Comparison of ENCODE assay signal across 6 cellular contexts in the genomic region with DNA sequence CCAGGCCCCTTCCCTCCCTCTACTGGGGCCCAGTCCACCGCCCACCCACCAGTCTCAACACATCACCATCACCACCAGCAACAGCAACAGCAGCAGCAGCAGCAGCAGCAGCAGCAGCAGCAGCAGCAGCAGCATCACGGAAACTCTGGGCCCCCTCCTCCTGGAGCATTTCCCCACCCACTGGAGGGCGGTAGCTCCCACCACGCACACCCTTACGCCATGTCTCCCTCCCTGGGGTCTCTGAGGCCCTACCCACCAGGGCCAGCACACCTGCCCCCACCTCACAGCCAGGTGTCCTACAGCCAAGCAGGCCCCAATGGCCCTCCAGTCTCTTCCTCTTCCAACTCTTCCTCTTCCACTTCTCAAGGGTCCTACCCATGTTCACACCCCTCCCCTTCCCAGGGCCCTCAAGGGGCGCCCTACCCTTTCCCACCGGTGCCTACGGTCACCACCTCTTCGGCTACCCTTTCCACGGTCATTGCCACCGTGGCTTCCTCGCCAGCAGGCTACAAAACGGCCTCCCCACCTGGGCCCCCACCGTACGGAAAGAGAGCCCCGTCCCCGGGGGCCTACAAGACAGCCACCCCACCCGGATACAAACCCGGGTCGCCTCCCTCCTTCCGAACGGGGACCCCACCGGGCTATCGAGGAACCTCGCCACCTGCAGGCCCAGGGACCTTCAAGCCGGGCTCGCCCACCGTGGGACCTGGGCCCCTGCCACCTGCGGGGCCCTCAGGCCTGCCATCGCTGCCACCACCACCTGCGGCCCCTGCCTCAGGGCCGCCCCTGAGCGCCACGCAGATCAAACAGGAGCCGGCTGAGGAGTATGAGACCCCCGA. TPM values are rescaled to one million over a fixed set of nuclear protein-coding genes. Genes with fewer than 3 reads are reported as not detected.
DNase-seq lines count a peak whose midpoint lies in the region; ATAC-seq and TF ChIP-seq lines count a peak whose summit lies in the region.

No MANE protein-coding gene starts in this region.

- H3K27me3 ChIP-seq in HCT116 (ENCODE audit: insufficient read depth, low read length) (no peaks in the 10 kb centered on the region), heart right ventricle (no peaks in the 10 kb centered on the region)

- ATAC-seq in HCT116 (peak; percentile 10), heart right ventricle (peak in 7 of 8 donors; percentile 0 to 18 (median 1))

- peak overlapping the region; percentile 93 for H3K27ac ChIP-seq in HCT116 (ENCODE audit: low read depth, low read length)
- H3K27ac ChIP-seq in VCaP: peak overlapping the region; percentile 97
- H3K27ac ChIP-seq in heart right ventricle: peak overlapping the region; percentile 91 to 98 (median 94)

- H3K36me3 ChIP-seq in HCT116 (ENCODE audit: control insufficient read depth in 1 of 2, insufficient read depth in 2 of 2, low read length in 2 of 2) (peaks cover 15 to 37% of the 10 kb centered on the region in 2 experiments; a peak in 3 of 4 replicates), heart right ventricle (peaks cover 0 to 82% (median 25%) of the 10 kb centered on the region in 9 donors)

- CTCF ChIA-PET in HCT116 (lab: Charles Lee): interaction anchor here (0.8 to 2.3 kb wide), 7 partner anchors 8 to 85 kb away, joined by 3 to 23 read pairs (median 6); a partner anchor contains a TSS

- POLR2A ChIA-PET in HCT116 (lab: Charles Lee): interaction anchor here (1.1 to 1.2 kb wide), 3 partner anchors 9 to 64 kb away, joined by 7 to 15 read pairs (median 13); a partner anchor contains a TSS

- H3K9me3 ChIP-seq in HCT116 (ENCODE audit: control insufficient read depth in 1 of 2, insufficient read depth in 1 of 2, low read depth in 1 of 2, low read length in 2 of 2): no peaks in the 10 kb centered on the region
- H3K9me3 ChIP-seq in heart right ventricle: no peaks in the 10 kb centered on the region

- no peak for TF ChIP-seq POLR2A in HCT116 (IDR thresholded peaks at IDR 0.05; ENCODE audit: borderline replicate concordance, extremely low read depth, insufficient read depth, insufficient read length)

- TSS peak; percentile 27 for BruUV-seq in HCT116 (replicated peaks; lab: Mats Ljungman, UMichigan)

- no peak overlapping the region for H2AFZ ChIP-seq in HCT116 (ENCODE audit: low read depth, low read length, poor library complexity, severe bottlenecking)

- H3K79me2 ChIP-seq in HCT116 (ENCODE audit: insufficient read depth, low read length): peaks cover 31% of the 10 kb centered on the region

- RAD21 ChIA-PET in HCT116 (lab: Charles Lee; ENCODE audit: low non-redundant PET in 1 of 2, low total read pairs in 2 of 2, uncharacterized antibody in 2 of 2, unreplicated experiment in 2 of 2): no interaction called here

- no peak for TF ChIP-seq RAD21 in HCT116 (IDR thresholded peaks at IDR 0.05; ENCODE audit: low read depth)

- no peaks in the 10 kb centered on the region for H4K20me1 ChIP-seq in HCT116 (ENCODE audit: insufficient read depth)

- H3K9ac ChIP-seq in HCT116 (ENCODE audit: low read length): peak overlapping the region; percentile 93

- TF ChIP-seq CTCF in HCT116 (IDR thresholded peaks at IDR 0.05 in 2 of 3, conservative IDR thresholded peaks at IDR 0.05 in 1 of 3; ENCODE audit: borderline replicate concordance in 1 of 3, insufficient read depth in 1 of 3, low read depth in 2 of 3, low read length in 2 of 3): no peak
- TF ChIP-seq CTCF in VCaP (conservative IDR thresholded peaks at IDR 0.05): no peak
- peak in 1 of 9 donors; percentile 5 for TF ChIP-seq CTCF in heart right ventricle (IDR thresholded peaks at IDR 0.05)

- WGBS in heart right ventricle, 2 donors: 32 to 38% methylated on average over 36 of the region's 36 CpGs

- H3K9me2 ChIP-seq in HCT116 (ENCODE audit: insufficient read depth): no peaks in the 10 kb centered on the region

- peak overlapping the region; percentile 91 for H3K4me2 ChIP-seq in HCT116 (ENCODE audit: low read length)

- intact Hi-C loops in HCT116 (cut with micrococcal nuclease) (no loop called here), heart right ventricle (cut with DNase I) (loop anchor here in 1 of 10 donors (5.0 kb wide), 1 partner anchor 70 kb away; a partner anchor contains a TSS)

- no peak for DNase-seq in HCT116 (ENCODE audit: low read depth, low spot score)
- DNase-seq in heart right ventricle: no peak
- DNase-seq in stimulated activated naive CD4-positive, alpha-beta T cell treated with Interleukin-2 at 50 U/mL for 16 hours (lab: John Stamatoyannopoulos, UW): peak; percentile 63
- DNase-seq in DMS 273 treated with DMSO at 0.1 percent for 48 hours (lab: John Stamatoyannopoulos, UW): no peak
- no peak for DNase-seq in COLO829 (ENCODE audit: low spot score)

- H3K4me3 ChIP-seq in HCT116 (replicated peaks in 1 of 2; ENCODE audit: low read depth in 1 of 2, low read length in 2 of 2) (peak overlapping the region; percentile 61 to 68), heart right ventricle (peak overlapping the region; percentile 58 to 96 (median 72))

- H3K4me1 ChIP-seq in HCT116 (ENCODE audit: control insufficient read depth in 1 of 2, insufficient read depth in 2 of 2, low read length in 2 of 2): peaks cover 7 to 29% of the 10 kb centered on the region in 2 experiments; a peak in 3 of 4 replicates
- H3K4me1 ChIP-seq in heart right ventricle: peaks cover 19 to 86% (median 69%) of the 10 kb centered on the region in 9 donors

TF ChIP-seq in HCT116, 20 proteins besides CTCF, POLR2A, EP300 and RAD21:
- no peak for TF ChIP-seq CEBPB (IDR thresholded peaks at IDR 0.05; ENCODE audit: low read depth)
- TF ChIP-seq TCF7L2 (IDR thresholded peaks at IDR 0.05; ENCODE audit: borderline replicate concordance, extremely low read depth, insufficient read depth, insufficient read length): no peak
- no peak for TF ChIP-seq ZFX (IDR thresholded peaks at IDR 0.05)

RNA-seq across cellular contexts. Expression of a gene that starts 6.8 kb away (rescaled TPM):
- not detected for total RNA-seq in HCT116 (2021; ENCODE audit: unreplicated experiment)
- polyA plus RNA-seq in HCT116 (2012): not detected in 2 replicates
- total RNA-seq in heart right ventricle: not detected
- polyA plus RNA-seq in heart right ventricle: not detected

RNA-seq across cellular contexts. Expression of a gene that starts 7.0 kb away (rescaled TPM):
- total RNA-seq in HCT116 (2021; ENCODE audit: unreplicated experiment) (202 TPM), heart right ventricle (100 to 1,000 TPM; 134 to 213 (median 167) TPM)
- polyA plus RNA-seq in HCT116 (2012): 409 and 485 TPM in 2 replicates
- 100 to 1,000 TPM; 182 to 654 TPM for polyA plus RNA-seq in heart right ventricle

RNA-seq across cellular contexts. Expression of a gene that starts 9.1 kb away (rescaled TPM):
- total RNA-seq in HCT116 (2021; ENCODE audit: unreplicated experiment) (104 TPM), heart right ventricle (10 to 100 TPM; 54.7 to 96.7 (median 65.8) TPM)
- 82.2 and 91.6 TPM in 2 replicates for polyA plus RNA-seq in HCT116 (2012)
- polyA plus RNA-seq in heart right ventricle: 10 to 100 TPM; 48.7 to 92.5 TPM

RNA-seq across cellular contexts. Expression of a gene that starts 14.3 kb away (rescaled TPM):
- 47.7 TPM for total RNA-seq in HCT116 (2021; ENCODE audit: unreplicated experiment)
- 63.9 and 64.2 TPM in 2 replicates for polyA plus RNA-seq in HCT116 (2012)
- 10 to 100 TPM in 2 of 10 donors, 1 to 10 TPM in 8; 2.9 to 32.5 (median 5.3) TPM for total RNA-seq in heart right ventricle
- polyA plus RNA-seq in heart right ventricle: 10 to 100 TPM in 1 of 2 donors, 1 to 10 TPM in 1; 8.1 to 12.1 TPM

RNA-seq across cellular contexts. Expression of a gene that starts 22.5 kb away (rescaled TPM):
- total RNA-seq in HCT116 (2021; ENCODE audit: unreplicated experiment) (117 TPM), heart right ventricle (10 to 100 TPM in 8 of 10 donors, 1 to 10 TPM in 2; 6.3 to 68.4 (median 14.4) TPM)
- polyA plus RNA-seq in HCT116 (2012): 312 and 352 TPM in 2 replicates
- 10 to 100 TPM; 19.2 to 19.3 TPM for polyA plus RNA-seq in heart right ventricle
